ENCODE assay signal across 8 cellular contexts in the genomic region with DNA sequence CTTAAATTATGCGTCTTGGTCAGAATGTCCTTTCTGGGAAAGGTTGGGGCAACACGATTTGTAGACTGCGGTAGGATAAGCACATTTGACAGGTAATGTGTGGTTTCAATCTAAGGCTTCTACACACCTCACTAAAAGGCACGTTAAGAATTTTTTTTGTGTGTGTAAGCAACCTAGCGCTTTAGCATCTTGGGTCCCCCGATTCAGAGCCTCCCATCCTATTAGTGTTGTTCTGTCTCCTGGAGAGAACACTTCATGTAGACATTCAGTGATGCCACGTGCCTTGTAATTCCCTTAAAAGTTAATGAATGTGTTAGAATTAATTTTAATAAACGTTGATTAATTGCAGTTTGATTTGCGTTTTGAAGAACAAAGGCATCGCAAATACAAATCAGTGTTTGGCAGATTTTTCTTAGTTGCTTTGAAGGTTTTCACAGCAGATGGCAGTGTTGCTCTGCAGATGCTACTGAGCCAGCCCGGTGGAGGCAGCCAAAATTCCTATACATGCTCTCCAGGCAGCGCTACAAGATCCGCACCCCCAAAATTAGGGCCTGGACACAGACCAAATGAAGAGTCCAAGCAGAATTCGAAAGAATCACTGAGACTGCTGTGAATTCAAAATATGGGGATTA.
DNase-seq lines count a peak whose midpoint lies in the region; ATAC-seq, FAIRE-seq and TF ChIP-seq lines count a peak whose summit lies in the region.

No MANE protein-coding gene starts in this region.

- H3K4me3 Mint-ChIP-seq in brain: peak overlapping the region in 3 of 5 experiments; percentile 16 to 50 (median 48)

- H3K4me3 ChIP-seq in kidney (ENCODE audit: low read length in 2 of 2) (no peak overlapping the region), uterus (no peak overlapping the region)

- peaks cover 40% of the 10 kb centered on the region for H3K4me1 Mint-ChIP-seq in brain

- TF ChIP-seq CTCF in D721Med (IDR thresholded peaks at IDR 0.05; ENCODE audit: insufficient read depth, missing control alignments) (peak; percentile 82), brain (conservative IDR thresholded peaks at IDR 0.05) (peak; percentile 85 to 92), kidney (IDR thresholded peaks at IDR 0.05; ENCODE audit: borderline replicate concordance, extremely low read depth, insufficient read depth) (peak; percentile 41), uterus (IDR thresholded peaks at IDR 0.05) (peak; percentile 43 to 56 (median 54))

- H3K36me3 ChIP-seq in kidney (ENCODE audit: control insufficient read depth in 1 of 2, insufficient read depth in 2 of 2, low read length in 2 of 2): no peaks in the 10 kb centered on the region
- no peaks in the 10 kb centered on the region for H3K36me3 ChIP-seq in uterus

- no peaks in the 10 kb centered on the region for H3K9me3 Mint-ChIP-seq in brain

- H3K9me3 ChIP-seq in kidney (ENCODE audit: control insufficient read depth in 1 of 2, low read length in 2 of 2) (no peaks in the 10 kb centered on the region), uterus (no peaks in the 10 kb centered on the region)

- DNase-seq in D721Med (ENCODE audit: insufficient read length, low spot score): no peak
- peak; percentile 23 for DNase-seq in NCI-H345 treated with DMSO at 0.1 percent for 48 hours (lab: John Stamatoyannopoulos, UW; ENCODE audit: unreplicated experiment)
- DNase-seq in kidney: no peak
- DNase-seq in uterus: peak; percentile 25 to 29
- DNase-seq in germinal center (ENCODE audit: low spot score): no peak
- DNase-seq in activated CD4-positive, CD25-positive, alpha-beta regulatory T cell treated with anti-CD3 and anti-CD28 coated beads, Interleukin-2, amount 50 U/mL, for 72 hours: no peak

- FAIRE-seq in D721Med (lab: Jason Lieb, UNC): peak; percentile 44
- no peak for FAIRE-seq in kidney (lab: Jason Lieb, UNC)

- peak; percentile 41 for ATAC-seq in GM21576 (IDR thresholded peaks at IDR 0.05; ENCODE audit: unreplicated experiment)

- H3K27ac Mint-ChIP-seq in brain: peak overlapping the region in 2 of 5 experiments; percentile 14 to 30

- intact Hi-C loops in kidney (cut with DNase I): no loop called here
- intact Hi-C loops in uterus (cut with DNase I; ENCODE audit: low total_unique reads): no loop called here

- H3K27ac ChIP-seq in kidney (ENCODE audit: low read depth in 2 of 2, low read length in 2 of 2) (no peak overlapping the region), uterus (no peak overlapping the region)

- no peak overlapping the region for H3K9ac ChIP-seq in kidney (ENCODE audit: low read length in 2 of 2)

- no peaks in the 10 kb centered on the region for H3K27me3 ChIP-seq in uterus

- H3K4me1 ChIP-seq in kidney (ENCODE audit: control insufficient read depth in 1 of 2, insufficient read depth in 1 of 2, low read depth in 1 of 2, low read length in 2 of 2): no peaks in the 10 kb centered on the region
- no peaks in the 10 kb centered on the region for H3K4me1 ChIP-seq in uterus

- TF ChIP-seq POLR2A in uterus (IDR thresholded peaks at IDR 0.05): no peak

- H3K36me3 Mint-ChIP-seq in brain: no peaks in the 10 kb centered on the region

- H3K27me3 Mint-ChIP-seq in brain: no peaks in the 10 kb centered on the region

Comparison
In these comparisons a context has a peak if more than half of its experiments do, and no peak if none do; other contexts are left out.
1. DNase-seq: peak in NCI-H345 treated with DMSO at 0.1 percent for 48 hours (single experiment) and uterus (2 of 2); none in D721Med (single experiment), kidney (single experiment), germinal center (single experiment) and activated CD4-positive, CD25-positive, alpha-beta regulatory T cell treated with anti-CD3 and anti-CD28 coated beads, Interleukin-2, amount 50 U/mL, for 72 hours (single experiment).
2. Peak in every context shown above with its lines, with median percentiles within 50 percentile points of each other: CTCF ChIP-seq.